ENCODE assay signal across 1 cellular context in genomic region chr7:138151731-138152577, GRCh38.
TF ChIP-seq lines count a peak whose summit lies in the region.

No MANE protein-coding gene starts in this region.

TF ChIP-seq in HepG2, 621 proteins besides CTCF, POLR2A, EP300 and RAD21 (continued from another document and continues in another):
- TF ChIP-seq HINFP (CRISPR knock-in tag; IDR thresholded peaks at IDR 0.05; ENCODE audit: low read depth), result no peak
- TF ChIP-seq ZNF773 (CRISPR knock-in tag; IDR thresholded peaks at IDR 0.05; ENCODE audit: borderline replicate concordance), result no peak
- no peak for TF ChIP-seq MXD1 (CRISPR knock-in tag; IDR thresholded peaks at IDR 0.05)
- no peak for TF ChIP-seq MXD3 (CRISPR knock-in tag; IDR thresholded peaks at IDR 0.05)
- TF ChIP-seq PAXIP1 (CRISPR knock-in tag; conservative IDR thresholded peaks at IDR 0.05), result peak; percentile 92
- no peak for TF ChIP-seq GABPB1 (CRISPR knock-in tag; IDR thresholded peaks at IDR 0.05)
- no peak for TF ChIP-seq ZNF451 (CRISPR knock-in tag; IDR thresholded peaks at IDR 0.05)
- peak; percentile 77 for TF ChIP-seq FOXA3 (CRISPR knock-in tag; IDR thresholded peaks at IDR 0.05)
- no peak for TF ChIP-seq ADNP (CRISPR knock-in tag; IDR thresholded peaks at IDR 0.05)
- no peak for TF ChIP-seq ZNF646 (CRISPR knock-in tag; IDR thresholded peaks at IDR 0.05)
- peak; percentile 83 for TF ChIP-seq ISL2 (CRISPR knock-in tag; IDR thresholded peaks at IDR 0.05)
- TF ChIP-seq ATM (IDR thresholded peaks at IDR 0.05; ENCODE audit: borderline replicate concordance), result no peak
- no peak for TF ChIP-seq REL (CRISPR knock-in tag; conservative IDR thresholded peaks at IDR 0.05)
- no peak for TF ChIP-seq ZMAT3 (CRISPR knock-in tag; conservative IDR thresholded peaks at IDR 0.05)
- 0 out of 2 replicates have a peak, but pooled peaks have one; percentile 35 for TF ChIP-seq ATF1 (CRISPR knock-in tag; IDR thresholded peaks at IDR 0.05)
- TF ChIP-seq RBFOX2 (IDR thresholded peaks at IDR 0.05; ENCODE audit: low read depth, low read length), result 0 out of 2 replicates have a peak, but pooled peaks have one; percentile 30
- peak; percentile 86 for TF ChIP-seq SP5 (CRISPR knock-in tag; IDR thresholded peaks at IDR 0.05; ENCODE audit: borderline replicate concordance, low read depth)
- TF ChIP-seq ZNF232 (CRISPR knock-in tag; IDR thresholded peaks at IDR 0.05; ENCODE audit: borderline replicate concordance), result no peak; the same call in 1 of the 2 replicates
- TF ChIP-seq BRF2 (CRISPR knock-in tag; IDR thresholded peaks at IDR 0.05), result peak; percentile 49; the same call in 1 of the 2 replicates
- no peak for TF ChIP-seq NBN (conservative IDR thresholded peaks at IDR 0.05)
- TF ChIP-seq TCF7 (IDR thresholded peaks at IDR 0.05; ENCODE audit: low read depth), result peak; percentile 65
- no peak for TF ChIP-seq RBAK (CRISPR knock-in tag; IDR thresholded peaks at IDR 0.05)
- no peak for TF ChIP-seq ZNF121 (CRISPR knock-in tag; IDR thresholded peaks at IDR 0.05)
- TF ChIP-seq IKZF1 (IDR thresholded peaks at IDR 0.05), result no peak
- no peak for TF ChIP-seq MEIS2 (CRISPR knock-in tag; IDR thresholded peaks at IDR 0.05)
- TF ChIP-seq ZNF317 (CRISPR knock-in tag; IDR thresholded peaks at IDR 0.05), result peak; percentile 49; the same call in 1 of the 2 replicates
- TF ChIP-seq FOSL2 (CRISPR knock-in tag; IDR thresholded peaks at IDR 0.05), result peak; percentile 85
- TF ChIP-seq SMAD3 (CRISPR knock-in tag; IDR thresholded peaks at IDR 0.05), result 0 out of 2 replicates have a peak, but pooled peaks have one; percentile 14
- no peak for TF ChIP-seq FOSL1 (CRISPR knock-in tag; IDR thresholded peaks at IDR 0.05; ENCODE audit: borderline replicate concordance)
- peak; percentile 38; the same call in 1 of the 2 replicates for TF ChIP-seq ZNF205 (CRISPR knock-in tag; IDR thresholded peaks at IDR 0.05)
- no peak for TF ChIP-seq ZNF512 (CRISPR knock-in tag; IDR thresholded peaks at IDR 0.05)
- TF ChIP-seq STAT6 (CRISPR knock-in tag; IDR thresholded peaks at IDR 0.05; ENCODE audit: borderline replicate concordance), result 0 out of 2 replicates have a peak, but pooled peaks have one; percentile 48
- no peak for TF ChIP-seq TBP (CRISPR knock-in tag; IDR thresholded peaks at IDR 0.05)
- TF ChIP-seq ARNTL (CRISPR knock-in tag; IDR thresholded peaks at IDR 0.05), result 0 out of 2 replicates have a peak, but pooled peaks have one; percentile 21
- no peak for TF ChIP-seq ZNF143 (CRISPR knock-in tag; IDR thresholded peaks at IDR 0.05)
- TF ChIP-seq HMG20A (CRISPR knock-in tag; IDR thresholded peaks at IDR 0.05; ENCODE audit: borderline replicate concordance), result peak; percentile 76; the same call in 1 of the 2 replicates
- TF ChIP-seq ZNF326 (CRISPR knock-in tag; IDR thresholded peaks at IDR 0.05; ENCODE audit: borderline replicate concordance), result no peak
- TF ChIP-seq EHMT2 (IDR thresholded peaks at IDR 0.05; ENCODE audit: borderline replicate concordance, low read depth, low read length), result peak; percentile 31; the same call in 1 of the 2 replicates
- no peak for TF ChIP-seq ZNF180 (CRISPR knock-in tag; IDR thresholded peaks at IDR 0.05; ENCODE audit: borderline replicate concordance, low read depth)
- TF ChIP-seq TOE1 (CRISPR knock-in tag; IDR thresholded peaks at IDR 0.05), result peak; percentile 61; the same call in 1 of the 2 replicates
- no peak for TF ChIP-seq JARID2 (CRISPR knock-in tag; IDR thresholded peaks at IDR 0.05; ENCODE audit: insufficient replicate concordance)
- 0 out of 2 replicates have a peak, but pooled peaks have one; percentile 41 for TF ChIP-seq ZBTB34 (CRISPR knock-in tag; IDR thresholded peaks at IDR 0.05)
- no peak for TF ChIP-seq FIP1L1 (IDR thresholded peaks at IDR 0.05; ENCODE audit: borderline replicate concordance, insufficient read depth, low read depth, low read length)
